1 cellular context compared by ENCODE assay signal in genomic region chr19:2524840-2525723, GRCh38.
TF ChIP-seq lines count a peak whose summit lies in the region.

No MANE protein-coding gene starts in this region.

TF ChIP-seq in HEK293, 187 proteins besides CTCF, POLR2A, EP300 and RAD21 (continued from another document):
- TF ChIP-seq ZSCAN30 (tag by site-specific recombination; IDR thresholded peaks at IDR 0.05) (peak; percentile 59), ZBTB10 (tag by site-specific recombination; IDR thresholded peaks at IDR 0.05) (peak; percentile 58; the same call in 1 of the 2 replicates), ZNF843 (tag by site-specific recombination; IDR thresholded peaks at IDR 0.05) (peak; percentile 50; the same call in 1 of the 2 replicates), ZFHX2 (tag by site-specific recombination; conservative IDR thresholded peaks at IDR 0.05) (peak; percentile 63), ZNF660 (tag by site-specific recombination; IDR thresholded peaks at IDR 0.05) (peak; percentile 89), ZXDB (tag by site-specific recombination; IDR thresholded peaks at IDR 0.05) (peak; percentile 54; the same call in 1 of the 2 replicates), ZNF433 (tag by site-specific recombination; IDR thresholded peaks at IDR 0.05; ENCODE audit: low read depth) (no peak), ZBTB17 (tag by site-specific recombination; IDR thresholded peaks at IDR 0.05) (peak; percentile 36), ZNF785 (tag by site-specific recombination; IDR thresholded peaks at IDR 0.05) (peak; percentile 34; the same call in 1 of the 2 replicates), ZNF555 (tag by site-specific recombination; conservative IDR thresholded peaks at IDR 0.05) (no peak), ZFP37 (tag by site-specific recombination; IDR thresholded peaks at IDR 0.05) (0 out of 2 replicates have a peak, but pooled peaks have one; percentile 44), KLF16 (tag by site-specific recombination; IDR thresholded peaks at IDR 0.05) (peak; percentile 82), ZNF677 (tag by site-specific recombination; IDR thresholded peaks at IDR 0.05) (no peak), ZIC2 (tag by site-specific recombination; IDR thresholded peaks at IDR 0.05) (peak; percentile 90), EGR2 (tag by site-specific recombination; IDR thresholded peaks at IDR 0.05; ENCODE audit: low read depth) (peak; percentile 38), ZNF629 (tag by site-specific recombination; IDR thresholded peaks at IDR 0.05) (peak; percentile 72), ZNF175 (tag by site-specific recombination; IDR thresholded peaks at IDR 0.05) (no peak), ZEB2 (tag by site-specific recombination; IDR thresholded peaks at IDR 0.05) (peak; percentile 86), YY2 (tag by site-specific recombination; IDR thresholded peaks at IDR 0.05) (peak; percentile 43; the same call in 1 of the 2 replicates), FEZF1 (tag by site-specific recombination; IDR thresholded peaks at IDR 0.05) (peak; percentile 13; the same call in 1 of the 2 replicates)
- TF ChIP-seq, protein P1, sequence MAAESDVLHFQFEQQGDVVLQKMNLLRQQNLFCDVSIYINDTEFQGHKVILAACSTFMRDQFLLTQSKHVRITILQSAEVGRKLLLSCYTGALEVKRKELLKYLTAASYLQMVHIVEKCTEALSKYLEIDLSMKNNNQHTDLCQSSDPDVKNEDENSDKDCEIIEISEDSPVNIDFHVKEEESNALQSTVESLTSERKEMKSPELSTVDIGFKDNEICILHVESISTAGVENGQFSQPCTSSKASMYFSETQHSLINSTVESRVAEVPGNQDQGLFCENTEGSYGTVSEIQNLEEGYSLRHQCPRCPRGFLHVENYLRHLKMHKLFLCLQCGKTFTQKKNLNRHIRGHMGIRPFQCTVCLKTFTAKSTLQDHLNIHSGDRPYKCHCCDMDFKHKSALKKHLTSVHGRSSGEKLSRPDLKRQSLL (tag by site-specific recombination; IDR thresholded peaks at IDR 0.05) = no peak
- TF ChIP-seq, protein P2, sequence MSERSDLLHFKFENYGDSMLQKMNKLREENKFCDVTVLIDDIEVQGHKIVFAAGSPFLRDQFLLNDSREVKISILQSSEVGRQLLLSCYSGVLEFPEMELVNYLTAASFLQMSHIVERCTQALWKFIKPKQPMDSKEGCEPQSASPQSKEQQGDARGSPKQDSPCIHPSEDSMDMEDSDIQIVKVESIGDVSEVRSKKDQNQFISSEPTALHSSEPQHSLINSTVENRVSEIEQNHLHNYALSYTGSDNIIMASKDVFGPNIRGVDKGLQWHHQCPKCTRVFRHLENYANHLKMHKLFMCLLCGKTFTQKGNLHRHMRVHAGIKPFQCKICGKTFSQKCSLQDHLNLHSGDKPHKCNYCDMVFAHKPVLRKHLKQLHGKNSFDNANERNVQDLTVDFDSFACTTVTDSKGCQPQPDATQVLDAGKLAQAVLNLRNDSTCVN (tag by site-specific recombination; optimal IDR thresholded peaks at IDR 0.05) = peak; percentile 51
- TF ChIP-seq, protein P3, sequence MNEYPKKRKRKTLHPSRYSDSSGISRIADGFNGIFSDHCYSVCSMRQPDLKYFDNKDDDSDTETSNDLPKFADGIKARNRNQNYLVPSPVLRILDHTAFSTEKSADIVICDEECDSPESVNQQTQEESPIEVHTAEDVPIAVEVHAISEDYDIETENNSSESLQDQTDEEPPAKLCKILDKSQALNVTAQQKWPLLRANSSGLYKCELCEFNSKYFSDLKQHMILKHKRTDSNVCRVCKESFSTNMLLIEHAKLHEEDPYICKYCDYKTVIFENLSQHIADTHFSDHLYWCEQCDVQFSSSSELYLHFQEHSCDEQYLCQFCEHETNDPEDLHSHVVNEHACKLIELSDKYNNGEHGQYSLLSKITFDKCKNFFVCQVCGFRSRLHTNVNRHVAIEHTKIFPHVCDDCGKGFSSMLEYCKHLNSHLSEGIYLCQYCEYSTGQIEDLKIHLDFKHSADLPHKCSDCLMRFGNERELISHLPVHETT (tag by site-specific recombination; IDR thresholded peaks at IDR 0.05) = peak; percentile 72
